ENCODE assay signal across 10 cellular contexts in the genomic region with DNA sequence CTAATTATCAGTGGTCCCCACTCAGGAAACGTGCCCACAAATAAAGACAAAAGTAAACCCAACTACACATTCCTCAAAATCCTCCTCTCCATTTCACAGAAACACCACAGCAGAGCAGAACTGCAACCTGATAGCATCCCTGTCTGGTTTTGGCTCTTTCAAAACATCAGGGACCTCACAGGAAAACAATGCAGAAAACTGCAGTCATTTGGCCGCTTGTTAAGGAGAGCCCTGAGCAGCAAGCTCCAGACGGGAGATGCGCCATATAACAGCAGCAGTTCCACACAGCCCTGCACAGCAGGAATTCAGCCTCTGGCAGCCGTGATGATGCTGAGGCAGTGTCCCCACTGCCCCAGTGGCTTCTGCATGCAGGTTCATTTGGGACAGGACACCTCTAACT. TPM values are rescaled to one million over a fixed set of nuclear protein-coding genes. Genes with fewer than 3 reads are reported as not detected.
DNase-seq lines count a peak whose midpoint lies in the region; ATAC-seq, FAIRE-seq and TF ChIP-seq lines count a peak whose summit lies in the region.
"Not testable (repeated sequence)": the region's sequence is repeated elsewhere in the genome, so short reads cannot be mapped to it uniquely, and the experiment has no call there.
"Had no signal": no experiment of that assay in that cellular context is flagged by ENCODE, and none has a peak within 500 bp of the region (broad histone marks: within the 10 kb centered on the region; RNA-seq: fewer than 3 reads in every experiment).

No MANE protein-coding gene starts in this region.

- H3K27ac Mint-ChIP-seq in astrocyte (ENCODE audit: unreplicated experiment) (peak overlapping the region; percentile 69), nephron (peak overlapping the region; percentile 89 to 91 (median 91)), progenitor cell of endocrine pancreas (peak overlapping the region; percentile 28)

- not testable (repeated sequence) for H3K9me3 Mint-ChIP-seq in astrocyte (ENCODE audit: unreplicated experiment); nephron; progenitor cell of endocrine pancreas (ENCODE audit: low read depth)

- peaks cover 27% of the 10 kb centered on the region for H3K4me1 Mint-ChIP-seq in astrocyte (ENCODE audit: low read depth, unreplicated experiment)
- H3K4me1 Mint-ChIP-seq in nephron: peaks cover 49% of the 10 kb centered on the region
- H3K4me1 Mint-ChIP-seq in progenitor cell of endocrine pancreas (ENCODE audit: low read depth): peaks cover 32% of the 10 kb centered on the region

- not testable (repeated sequence) for H3K9me2 ChIP-seq in PC-3 (replicated peaks; ENCODE audit: low read length)

- H3K36me3 ChIP-seq in HEK293 (ENCODE audit: control insufficient read depth in 2 of 2, insufficient read depth in 1 of 2, low read length in 2 of 2); PC-3 (ENCODE audit: low read depth, low read length); astrocyte (ENCODE audit: insufficient read depth, low read length): not testable (repeated sequence)

- BruUV-seq in PC-3 (replicated peaks; lab: Mats Ljungman, UMichigan): not testable (repeated sequence)

- H3K27ac ChIP-seq in A549: peak overlapping the region; percentile 87 to 90
- H3K27ac ChIP-seq in HEK293 (ENCODE audit: extremely low read depth, low read depth, low read length); astrocyte (ENCODE audit: low read depth, low read length): not testable (repeated sequence)
- H3K27ac ChIP-seq in PC-3 (ENCODE audit: low read length): peak overlapping the region; percentile 95

- TF ChIP-seq CTCF in A549 (IDR thresholded peaks at IDR 0.05); HEK293 (tag by site-specific recombination; IDR thresholded peaks at IDR 0.05); PC-3 (conservative IDR thresholded peaks at IDR 0.05; ENCODE audit: low read depth, low read length); astrocyte (IDR thresholded peaks at IDR 0.05; ENCODE audit: insufficient read depth, low read depth, low read length); fibroblast of villous mesenchyme (IDR thresholded peaks at IDR 0.05; ENCODE audit: insufficient read depth, low read depth, low read length); nephron (IDR thresholded peaks at IDR 0.05; ENCODE audit: unreplicated experiment in 3 of 3); progenitor cell of endocrine pancreas (IDR thresholded peaks at IDR 0.05; ENCODE audit: unreplicated experiment): not testable (repeated sequence)

- H3K4me1 ChIP-seq in A549: peaks cover 59% of the 10 kb centered on the region
- H3K4me1 ChIP-seq in HEK293 (ENCODE audit: control insufficient read depth, insufficient read depth, low read length); astrocyte (ENCODE audit: insufficient read depth, low read length): not testable (repeated sequence)
- peaks cover 29% of the 10 kb centered on the region for H3K4me1 ChIP-seq in PC-3 (ENCODE audit: insufficient read depth, low read length)

- H4K20me1 ChIP-seq in PC-3 (ENCODE audit: low read length); astrocyte (ENCODE audit: insufficient read depth, low read length): not testable (repeated sequence)

- intact Hi-C loops in PC-3 (cut with micrococcal nuclease): not testable (repeated sequence)

- ATAC-seq in A549, PC-3: not testable (repeated sequence)

- not testable (repeated sequence) for H3K27me3 Mint-ChIP-seq in astrocyte (ENCODE audit: low read depth, unreplicated experiment); nephron (ENCODE audit: low read depth); progenitor cell of endocrine pancreas

- not testable (repeated sequence) for TF ChIP-seq RAD21 in A549 (conservative IDR thresholded peaks at IDR 0.05 in 1 of 2, IDR thresholded peaks at IDR 0.05 in 1 of 2)

- 87% methylated on average over 4 of the region's 5 CpGs for WGBS in A549 (ENCODE audit: missing lambda C conversion rate)

- H2AFZ ChIP-seq in PC-3 (ENCODE audit: low read length); astrocyte (ENCODE audit: low read depth, low read length): not testable (repeated sequence)

- not testable (repeated sequence) for H3K36me3 Mint-ChIP-seq in astrocyte (ENCODE audit: low read depth, unreplicated experiment); nephron (ENCODE audit: low read depth); progenitor cell of endocrine pancreas (ENCODE audit: insufficient read depth)

- not testable (repeated sequence) for DNase-seq in A549 (ENCODE audit: low read depth in 1 of 2, low spot score in 1 of 2); PC-3; astrocyte (ENCODE audit: low read depth); progenitor cell of endocrine pancreas (ENCODE audit: low spot score, unreplicated experiment)
- DNase-seq in NCI-H2171 (lab: John Stamatoyannopoulos, UW) (peak; percentile 41), fibroblast of villous mesenchyme (ENCODE audit: low read depth) (peak; percentile 23)

- not testable (repeated sequence) for TF ChIP-seq POLR2A in A549 (IDR thresholded peaks at IDR 0.05; ENCODE audit: low read length)

- H3K9ac ChIP-seq in PC-3 (ENCODE audit: low read length): peak overlapping the region; percentile 2; the same call in 1 of the 2 replicates
- not testable (repeated sequence) for H3K9ac ChIP-seq in astrocyte (ENCODE audit: low read length)

- not testable (repeated sequence) for FAIRE-seq in A549 (lab: Jason Lieb, UNC); astrocyte (lab: Jason Lieb, UNC)

- not testable (repeated sequence) for H3K4me3 ChIP-seq in A549; HEK293 (ENCODE audit: low read depth, low read length); PC-3 (ENCODE audit: low read length); astrocyte (ENCODE audit: insufficient read depth, low read depth, low read length); fibroblast of villous mesenchyme (ENCODE audit: low read depth, low read length)

- H3K9me3 ChIP-seq in A549; HEK293 (ENCODE audit: control insufficient read depth, insufficient read depth, low read depth, low read length); PC-3 (ENCODE audit: low read length); astrocyte (ENCODE audit: insufficient read depth, low read depth, low read length): not testable (repeated sequence)

- CTCF ChIA-PET in A549 (lab: Yijun Ruan, JAX); HEK293 (lab: Yijun Ruan, JAX); PC-3 (lab: Charles Lee): not testable (repeated sequence)

- H3K4me2 ChIP-seq in A549: peak overlapping the region; percentile 87
- H3K4me2 ChIP-seq in PC-3 (ENCODE audit: low read length); astrocyte (ENCODE audit: low read length): not testable (repeated sequence)

- H3K27me3 ChIP-seq in PC-3 (ENCODE audit: low read length); astrocyte (ENCODE audit: insufficient read depth, low read length): not testable (repeated sequence)

- H3F3A ChIP-seq in PC-3 (ENCODE audit: low read length, unreplicated experiment): not testable (repeated sequence)

- not testable (repeated sequence) for H3K4me3 Mint-ChIP-seq in astrocyte (ENCODE audit: unreplicated experiment); progenitor cell of endocrine pancreas (ENCODE audit: low read depth)
- peak overlapping the region in 2 of 3 experiments; percentile 25 to 39 for H3K4me3 Mint-ChIP-seq in nephron

- not testable (repeated sequence) for TF ChIP-seq EP300 in A549 (IDR thresholded peaks at IDR 0.05)

- POLR2A ChIA-PET in A549 (lab: Yijun Ruan, JAX); HEK293 (lab: Yijun Ruan, JAX); PC-3 (lab: Charles Lee; ENCODE audit: unreplicated experiment): not testable (repeated sequence)

- H3K79me2 ChIP-seq in PC-3 (ENCODE audit: low read length); astrocyte (ENCODE audit: insufficient read depth, low read length): not testable (repeated sequence)

TF ChIP-seq in HEK293, 187 proteins besides CTCF, POLR2A, EP300 and RAD21:
- TF ChIP-seq ZNF600 (tag by site-specific recombination; IDR thresholded peaks at IDR 0.05) (peak; percentile 92), ZIC2 (tag by site-specific recombination; IDR thresholded peaks at IDR 0.05) (0 out of 2 replicates have a peak, but pooled peaks have one; percentile 25), GLIS1 (tag by site-specific recombination; IDR thresholded peaks at IDR 0.05) (peak; percentile 33; the same call in 1 of the 2 replicates)

RNA-seq across cellular contexts. Expression of gene IGSF3, which starts 23.4 kb away (rescaled TPM):
- polyA plus RNA-seq in A549 (2011; rRNA removed): 21.9 and 24.7 TPM in 2 replicates
- 11.9 and 14.3 TPM in 2 replicates for polyA plus RNA-seq in A549 (2012; cell fraction: cytosol; rRNA removed)
- polyA plus RNA-seq in A549 (2012; cell fraction: nucleus; rRNA removed): 24.8 and 31.2 TPM in 2 replicates
- polyA plus RNA-seq in A549 (2017; fragmentation: RNase III; extraction: RNeasy Plus Mini Kit Qiagen cat#74134 plus additional on column Dnase treatment): 15.9 to 18.5 TPM (median 17.4 TPM) in 3 replicates
- 42.8 and 49.7 TPM in 2 replicates for polyA minus RNA-seq in A549 (2011; rRNA and poly(A)+ RNA removed)
- 15.5 and 17.2 TPM in 2 replicates for total RNA-seq in PC-3 (2014; rRNA removed)
- 11.7 and 12.7 TPM in 2 replicates for total RNA-seq in astrocyte
- 3.5 and 13.8 TPM in 2 replicates for total RNA-seq in fibroblast of villous mesenchyme
- 41.5 and 43.3 TPM in 2 replicates for total RNA-seq in progenitor cell of endocrine pancreas
- total RNA-seq: OCI-LY7 had no signal
- polyA plus RNA-seq: CD8-positive, alpha-beta memory T cell had no signal

Comparison
In these comparisons a context has a peak if more than half of its experiments do, and no peak if none do; other contexts are left out.
1. H3K27ac Mint-ChIP-seq: peak in every context shown above with its lines; median percentile 91 in nephron; 69 in astrocyte; 28 in progenitor cell of endocrine pancreas.